Comparison of ENCODE assay signal across 14 cellular contexts in genomic region chr7:155662343-155663043, GRCh38.
"Had no signal": no experiment of that assay in that cellular context is flagged by ENCODE, and none has a peak within 500 bp of the region (broad histone marks: within the 10 kb centered on the region; RNA-seq: fewer than 3 reads in every experiment).

No MANE protein-coding gene starts in this region.

- H3K4me3 Mint-ChIP-seq: activated CD4-positive, alpha-beta memory T cell treated with anti-CD3 and anti-CD28 coated beads, Interleukin-2, amount 10 ng/mL, durations not matched to agents 7 days and 5 days; activated naive CD8-positive, alpha-beta T cell treated with anti-CD3 and anti-CD28 coated beads for 36 hours had no signal

- H3K9me3 ChIP-seq: esophagus squamous epithelium, transverse colon had no signal

- H3K27me3 ChIP-seq: breast epithelium, esophagus squamous epithelium, transverse colon had no signal

- DNase-seq: activated CD4-positive, alpha-beta memory T cell treated with anti-CD3 and anti-CD28 coated beads, Interleukin-2, amount 10 ng/mL, durations not matched to agents 7 days and 5 days; activated CD4-positive, alpha-beta T cell treated with anti-CD3 and anti-CD28 coated beads for 1 hour; activated naive CD8-positive, alpha-beta T cell treated with anti-CD3 and anti-CD28 coated beads for 36 hours; esophagus squamous epithelium; foreskin fibroblast; head of caudate nucleus; left ventricle myocardium superior; mesenchymal stem cell; SHP77 treated with DMSO at 0.1 percent for 48 hours; stimulated activated CD4-positive, alpha-beta T cell treated with anti-CD3 and anti-CD28 coated beads, Interleukin-15, amount 100 ng/mL, for 24 hours; stimulated activated CD4-positive, alpha-beta T cell treated with anti-CD3 and anti-CD28 coated beads, Interleukin-4, amount 100 ng/mL, for 24 hours; transverse colon had no signal

- H3K4me3 ChIP-seq: breast epithelium, esophagus squamous epithelium, transverse colon had no signal

- H3K36me3 ChIP-seq: breast epithelium, transverse colon had no signal

- H3K27ac Mint-ChIP-seq: activated CD4-positive, alpha-beta memory T cell treated with anti-CD3 and anti-CD28 coated beads, Interleukin-2, amount 10 ng/mL, durations not matched to agents 7 days and 5 days had no signal

- H3K9me3 Mint-ChIP-seq: activated CD4-positive, alpha-beta memory T cell treated with anti-CD3 and anti-CD28 coated beads, Interleukin-2, amount 10 ng/mL, durations not matched to agents 7 days and 5 days had no signal

- H3K4me1 ChIP-seq: breast epithelium had no signal

- H3K27me3 Mint-ChIP-seq: activated CD4-positive, alpha-beta memory T cell treated with anti-CD3 and anti-CD28 coated beads, Interleukin-2, amount 10 ng/mL, durations not matched to agents 7 days and 5 days; activated naive CD8-positive, alpha-beta T cell treated with anti-CD3 and anti-CD28 coated beads for 36 hours had no signal

- ATAC-seq: left ventricle myocardium superior had no signal

- H3K27ac ChIP-seq: breast epithelium, esophagus squamous epithelium, transverse colon had no signal

- FAIRE-seq: keratinocyte had no signal
